In the genomic region with DNA sequence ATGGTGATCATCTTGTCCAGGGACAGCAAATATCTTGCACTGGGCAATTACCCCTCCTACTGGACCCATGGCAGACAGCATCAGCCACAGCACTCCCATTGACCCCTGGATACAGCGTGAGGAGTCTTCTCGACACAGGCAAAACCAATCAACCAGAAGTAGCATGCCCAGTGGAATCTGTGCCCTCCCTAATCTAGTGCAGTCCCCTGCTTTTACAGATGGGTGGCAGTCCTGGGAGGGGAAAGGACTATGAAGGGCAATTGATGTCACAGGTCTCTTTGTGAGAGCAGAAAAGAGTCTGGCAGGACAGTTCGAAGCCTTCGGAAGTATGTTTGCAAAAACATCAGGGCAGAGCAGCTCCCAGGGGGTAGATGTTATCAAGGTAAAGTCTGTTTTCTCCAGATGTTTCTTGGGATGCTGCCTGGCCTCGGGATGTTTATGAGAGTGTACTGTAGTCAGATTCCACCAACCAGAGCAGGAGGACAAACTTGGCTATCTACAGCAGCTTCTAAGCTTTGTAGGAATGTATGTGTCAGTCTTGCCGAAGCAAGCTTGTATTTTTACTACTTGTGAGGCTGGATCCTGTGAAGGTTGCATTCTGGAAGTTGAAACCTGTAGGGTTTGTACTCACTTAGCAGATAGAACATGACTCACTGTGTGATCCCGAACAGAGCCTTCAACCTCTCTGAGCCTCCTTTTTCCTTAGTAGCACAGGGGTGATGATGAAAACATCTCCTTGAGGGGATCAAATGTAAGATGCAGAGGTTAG, we compare ENCODE assay signal across 23 cellular contexts.
DNase-seq lines count a peak whose midpoint lies in the region; ATAC-seq and TF ChIP-seq lines count a peak whose summit lies in the region.
"Had no signal": no experiment of that assay in that cellular context is flagged by ENCODE, and none has a peak within 500 bp of the region (broad histone marks: within the 10 kb centered on the region; RNA-seq: fewer than 3 reads in every experiment).

No MANE protein-coding gene starts in this region.

- H3K79me2 ChIP-seq in Loucy (ENCODE audit: insufficient read depth, low read length) (peaks cover 29% of the 10 kb centered on the region; the same call in 1 of the 2 replicates), neural progenitor cell (ENCODE audit: low read depth) (peaks cover 96% of the 10 kb centered on the region)

- ATAC-seq in HG03469 (IDR thresholded peaks at IDR 0.05; ENCODE audit: unreplicated experiment) = no peak
- ATAC-seq: natural killer cell had no signal

- peaks cover 9% of the 10 kb centered on the region for H3K36me3 Mint-ChIP-seq in chondrocyte (ENCODE audit: low read depth)
- peaks cover 10% of the 10 kb centered on the region for H3K36me3 Mint-ChIP-seq in neural progenitor cell
- H3K36me3 Mint-ChIP-seq: natural killer cell had no signal

- H3K4me3 ChIP-seq in Loucy (ENCODE audit: low read length, poor library complexity, severe bottlenecking) = no peak overlapping the region
- H3K4me3 ChIP-seq in neural progenitor cell = no peak overlapping the region
- H3K4me3 ChIP-seq: skin epidermis had no signal

- no peaks in the 10 kb centered on the region for H3K9me2 ChIP-seq in Loucy (replicated peaks; ENCODE audit: low read depth, low read length)

- H3K9me3 Mint-ChIP-seq in chondrocyte (ENCODE audit: low read depth) = no peaks in the 10 kb centered on the region
- no peaks in the 10 kb centered on the region for H3K9me3 Mint-ChIP-seq in neural progenitor cell
- H3K9me3 Mint-ChIP-seq: CD14-positive monocyte, natural killer cell had no signal

- peak; percentile 33 for TF ChIP-seq CTCF in Loucy (conservative IDR thresholded peaks at IDR 0.05; ENCODE audit: low read length)
- TF ChIP-seq CTCF in chondrocyte (IDR thresholded peaks at IDR 0.05) = no peak
- peak; percentile 14 for TF ChIP-seq CTCF in neural progenitor cell (IDR thresholded peaks at IDR 0.05)

- H3K9ac ChIP-seq in Loucy (ENCODE audit: low read depth, low read length, poor library complexity, severe bottlenecking) (no peak overlapping the region), neural progenitor cell (no peak overlapping the region)

- no peaks in the 10 kb centered on the region for H3K27me3 ChIP-seq in Loucy (ENCODE audit: insufficient read depth, low read length, poor library complexity, severe bottlenecking)
- H3K27me3 ChIP-seq in neural progenitor cell = no peaks in the 10 kb centered on the region

- H3K4me1 Mint-ChIP-seq in chondrocyte (ENCODE audit: low read depth) (peaks cover 81% of the 10 kb centered on the region), neural progenitor cell (peaks cover 16% of the 10 kb centered on the region)

- H3K4me1 ChIP-seq in Loucy (ENCODE audit: insufficient read depth, low read length, poor library complexity, severe bottlenecking) (no peaks in the 10 kb centered on the region), neural progenitor cell (peaks cover 5% of the 10 kb centered on the region)

- no peaks in the 10 kb centered on the region for H3K9me3 ChIP-seq in Loucy (ENCODE audit: insufficient read depth, low read depth, low read length)
- H3K9me3 ChIP-seq in neural progenitor cell (ENCODE audit: low read depth) = no peaks in the 10 kb centered on the region

- H3K27ac Mint-ChIP-seq in chondrocyte (ENCODE audit: unreplicated experiment) (peak overlapping the region; percentile 75), neural progenitor cell (no peak overlapping the region)

- H2AFZ ChIP-seq in Loucy (ENCODE audit: low read length) (no peak overlapping the region), neural progenitor cell (replicated peaks) (no peak overlapping the region)

- H3K27ac ChIP-seq in neural progenitor cell = no peak overlapping the region
- H3K27ac ChIP-seq: RWPE1 had no signal

- no peaks in the 10 kb centered on the region for H3K36me3 ChIP-seq in Loucy (ENCODE audit: insufficient read depth, low read length)
- no peaks in the 10 kb centered on the region for H3K36me3 ChIP-seq in neural progenitor cell

- H4K20me1 ChIP-seq in Loucy (ENCODE audit: insufficient read depth, low read length, poor library complexity, severe bottlenecking) = peaks cover 4% of the 10 kb centered on the region
- H4K20me1 ChIP-seq in neural progenitor cell (ENCODE audit: low read depth) = peaks cover 99% of the 10 kb centered on the region

- H3K4me3 Mint-ChIP-seq in chondrocyte (ENCODE audit: unreplicated experiment) (no peak overlapping the region), neural progenitor cell (no peak overlapping the region)
- H3K4me3 Mint-ChIP-seq: CD14-positive monocyte, natural killer cell had no signal

- H3K27me3 Mint-ChIP-seq in chondrocyte (ENCODE audit: low read depth) = no peaks in the 10 kb centered on the region
- peaks cover 5% of the 10 kb centered on the region for H3K27me3 Mint-ChIP-seq in neural progenitor cell (ENCODE audit: insufficient read depth, low read depth)

- H3F3A ChIP-seq in Loucy (ENCODE audit: low read depth) (no peaks in the 10 kb centered on the region), neural progenitor cell (ENCODE audit: low read depth) (peaks cover 3% of the 10 kb centered on the region)

- DNase-seq in EH (ENCODE audit: low read depth) = peak; percentile 64
- DNase-seq in chondrocyte (ENCODE audit: low spot score) = no peak
- DNase-seq in neural progenitor cell (ENCODE audit: low spot score) = peak; percentile 29
- DNase-seq in hippocampal formation (lab: John Stamatoyannopoulos, UW) = no peak
- DNase-seq in glomerular visceral epithelial cell (ENCODE audit: extremely low spot score) = no peak
- no peak for DNase-seq in mesenteric fat pad (ENCODE audit: low spot score)
- DNase-seq: activated effector memory CD4-positive, alpha-beta T cell treated with Interleukin-2 at 50 U/mL for 16 hours; amniotic stem cell; DMS 273 treated with DMSO at 0.1 percent for 48 hours; effector memory CD4-positive, alpha-beta T cell; HCEC 1CT; mammary epithelial cell; natural killer cell; NCI-H187 treated with DMSO at 0.1 percent for 48 hours; NCI-H446 treated with DMSO at 0.1 percent for 48 hours; NK-92 treated with Interleukin-12 subunit alpha and Interleukin-12 subunit beta, amount 100 ng/mL, for 24 hours; posterior cingulate gyrus; stimulated activated CD4-positive, alpha-beta T cell treated with anti-CD3 and anti-CD28 coated beads, Interleukin-2, amount 100 ng/mL, for 48 hours had no signal

- H3K4me2 ChIP-seq in Loucy (ENCODE audit: low read depth, low read length, poor library complexity, severe bottlenecking) (no peak overlapping the region), neural progenitor cell (no peak overlapping the region)

Comparison
In these comparisons a context has a peak if more than half of its experiments do, and no peak if none do; other contexts are left out.
1. DNase-seq: peak in EH (single experiment) and neural progenitor cell (single experiment); none in chondrocyte (single experiment), hippocampal formation (0 of 2), glomerular visceral epithelial cell (single experiment) and mesenteric fat pad (single experiment).